1 cellular context compared by ENCODE assay signal in genomic region chr2:223957092-223957851, GRCh38.
TF ChIP-seq lines count a peak whose summit lies in the region.

Gene MRPL44, plus strand, starts transcription at chr2:223957463. Its CDS starts 10 bp downstream, at chr2:223957473.

TF ChIP-seq in SK-N-SH, 30 proteins besides CTCF, POLR2A, EP300 and RAD21 (continued from another document):
- TF ChIP-seq IRF3 (IDR thresholded peaks at IDR 0.05; ENCODE audit: low read depth, low read length) (peak; percentile 26; the same call in 1 of the 2 replicates), ZBTB33 (IDR thresholded peaks at IDR 0.05; ENCODE audit: borderline replicate concordance, low read depth) (peak; percentile 67; the same call in 1 of the 2 replicates), SIN3A (IDR thresholded peaks at IDR 0.05; ENCODE audit: borderline replicate concordance, low read depth, low read length) (peak; percentile 98), GABPA (IDR thresholded peaks at IDR 0.05; ENCODE audit: low read depth) (peak; percentile 97), FOXJ3 (CRISPR knock-in tag; IDR thresholded peaks at IDR 0.05) (0 out of 2 replicates have a peak, but pooled peaks have one; percentile 37), MEF2A (IDR thresholded peaks at IDR 0.05; ENCODE audit: borderline replicate concordance, low read depth) (no peak; the same call in 1 of the 2 replicates), SMC3 (IDR thresholded peaks at IDR 0.05; ENCODE audit: low read depth, low read length) (no peak), MAX (IDR thresholded peaks at IDR 0.05; ENCODE audit: low read depth) (peak; percentile 92), RFX5 (IDR thresholded peaks at IDR 0.05; ENCODE audit: low read length) (peak; percentile 43; the same call in 1 of the 2 replicates), FOSL2 (IDR thresholded peaks at IDR 0.05; ENCODE audit: borderline replicate concordance, low read depth) (no peak)
